In the genomic region with DNA sequence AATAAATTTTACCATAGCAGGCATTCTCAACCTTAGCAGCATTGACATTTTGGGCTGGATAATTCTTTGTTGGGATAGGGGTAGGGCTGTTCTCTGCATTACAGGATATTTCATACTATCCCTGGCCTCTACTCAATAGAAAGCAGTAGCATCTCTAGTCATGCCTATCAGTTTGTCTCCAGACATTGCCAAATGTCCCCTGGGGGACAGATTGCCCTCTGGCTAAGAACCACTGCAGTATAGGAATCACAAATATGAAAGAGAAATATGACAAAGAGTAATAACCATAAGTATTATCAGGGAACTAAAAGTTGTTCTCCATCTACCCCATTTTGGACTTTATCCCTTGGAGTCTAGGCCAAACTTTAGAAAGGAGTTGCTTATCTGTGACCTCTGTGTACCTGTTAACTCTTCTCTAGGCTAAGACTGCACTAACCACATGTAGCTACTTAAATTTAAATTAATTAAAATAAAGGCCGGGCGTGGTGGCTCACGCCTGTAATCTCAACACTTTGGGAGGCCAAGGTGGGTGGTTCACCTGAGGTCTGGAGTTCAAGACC, we compare ENCODE assay signal across 1 cellular context.
TF ChIP-seq lines count a peak whose summit lies in the region.

No MANE protein-coding gene starts in this region.

TF ChIP-seq in GM12878, 131 proteins besides CTCF, POLR2A, EP300 and RAD21 (continued from another document):
- TF ChIP-seq, protein P1, sequence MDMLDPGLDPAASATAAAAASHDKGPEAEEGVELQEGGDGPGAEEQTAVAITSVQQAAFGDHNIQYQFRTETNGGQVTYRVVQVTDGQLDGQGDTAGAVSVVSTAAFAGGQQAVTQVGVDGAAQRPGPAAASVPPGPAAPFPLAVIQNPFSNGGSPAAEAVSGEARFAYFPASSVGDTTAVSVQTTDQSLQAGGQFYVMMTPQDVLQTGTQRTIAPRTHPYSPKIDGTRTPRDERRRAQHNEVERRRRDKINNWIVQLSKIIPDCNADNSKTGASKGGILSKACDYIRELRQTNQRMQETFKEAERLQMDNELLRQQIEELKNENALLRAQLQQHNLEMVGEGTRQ (IDR thresholded peaks at IDR 0.05; ENCODE audit: borderline replicate concordance, low read depth, low read length): no peak
- TF ChIP-seq BRCA1 (IDR thresholded peaks at IDR 0.05; ENCODE audit: low read depth, low read length) (no peak), ZNF274 (IDR thresholded peaks at IDR 0.05; ENCODE audit: insufficient read depth, insufficient read length) (no peak), PAX5 (IDR thresholded peaks at IDR 0.05; ENCODE audit: borderline replicate concordance, low read depth, low read length) (no peak), GABPA (IDR thresholded peaks at IDR 0.05; ENCODE audit: low read depth) (no peak), NR2C1 (IDR thresholded peaks at IDR 0.05) (no peak), CEBPB (IDR thresholded peaks at IDR 0.05; ENCODE audit: borderline replicate concordance in 1 of 2, low read depth in 2 of 2, low read length in 2 of 2) (no peak), EGR1 (IDR thresholded peaks at IDR 0.05; ENCODE audit: borderline replicate concordance in 1 of 2, low read depth in 2 of 2, low read length in 2 of 2) (no peak)
- TF ChIP-seq, protein P2, sequence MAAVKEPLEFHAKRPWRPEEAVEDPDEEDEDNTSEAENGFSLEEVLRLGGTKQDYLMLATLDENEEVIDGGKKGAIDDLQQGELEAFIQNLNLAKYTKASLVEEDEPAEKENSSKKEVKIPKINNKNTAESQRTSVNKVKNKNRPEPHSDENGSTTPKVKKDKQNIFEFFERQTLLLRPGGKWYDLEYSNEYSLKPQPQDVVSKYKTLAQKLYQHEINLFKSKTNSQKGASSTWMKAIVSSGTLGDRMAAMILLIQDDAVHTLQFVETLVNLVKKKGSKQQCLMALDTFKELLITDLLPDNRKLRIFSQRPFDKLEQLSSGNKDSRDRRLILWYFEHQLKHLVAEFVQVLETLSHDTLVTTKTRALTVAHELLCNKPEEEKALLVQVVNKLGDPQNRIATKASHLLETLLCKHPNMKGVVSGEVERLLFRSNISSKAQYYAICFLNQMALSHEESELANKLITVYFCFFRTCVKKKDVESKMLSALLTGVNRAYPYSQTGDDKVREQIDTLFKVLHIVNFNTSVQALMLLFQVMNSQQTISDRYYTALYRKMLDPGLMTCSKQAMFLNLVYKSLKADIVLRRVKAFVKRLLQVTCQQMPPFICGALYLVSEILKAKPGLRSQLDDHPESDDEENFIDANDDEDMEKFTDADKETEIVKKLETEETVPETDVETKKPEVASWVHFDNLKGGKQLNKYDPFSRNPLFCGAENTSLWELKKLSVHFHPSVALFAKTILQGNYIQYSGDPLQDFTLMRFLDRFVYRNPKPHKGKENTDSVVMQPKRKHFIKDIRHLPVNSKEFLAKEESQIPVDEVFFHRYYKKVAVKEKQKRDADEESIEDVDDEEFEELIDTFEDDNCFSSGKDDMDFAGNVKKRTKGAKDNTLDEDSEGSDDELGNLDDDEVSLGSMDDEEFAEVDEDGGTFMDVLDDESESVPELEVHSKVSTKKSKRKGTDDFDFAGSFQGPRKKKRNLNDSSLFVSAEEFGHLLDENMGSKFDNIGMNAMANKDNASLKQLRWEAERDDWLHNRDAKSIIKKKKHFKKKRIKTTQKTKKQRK (IDR thresholded peaks at IDR 0.05; ENCODE audit: low read depth, low read length): no peak
